Comparison of ENCODE assay signal across 8 cellular contexts in genomic region chr15:40807028-40807887, GRCh38. TPM values are rescaled to one million over a fixed set of nuclear protein-coding genes. Genes with fewer than 3 reads are reported as not detected.
DNase-seq lines count a peak whose midpoint lies in the region; ATAC-seq and TF ChIP-seq lines count a peak whose summit lies in the region.

Gene DNAJC17 (minus strand): TSS chr15:40807473. CDS start chr15:40807446, 27 bp downstream.
Gene ZFYVE19 (plus strand): TSS chr15:40807089. CDS start chr15:40807590, 501 bp downstream.

- no peaks in the 10 kb centered on the region for H3K9me3 ChIP-seq in Peyer's patch
- no peaks in the 10 kb centered on the region for H3K9me3 ChIP-seq in muscle layer of duodenum (ENCODE audit: control insufficient read depth in 1 of 2, low read length in 2 of 2)

- H3K79me2 ChIP-seq in KMS-11 (ENCODE audit: insufficient read depth, low read depth): no peaks in the 10 kb centered on the region

- peak; percentile 82 for DNase-seq in DMS79 treated with DMSO at 0.1 percent for 48 hours (lab: John Stamatoyannopoulos, UW)
- peak; percentile 96 to 98 (median 96) for DNase-seq in Peyer's patch
- DNase-seq in activated T-cell treated with anti-CD3 and anti-CD28 coated beads, Interleukin-2, amount 50 U/mL, for 48 hours: peak; percentile 96
- peak; percentile 90 to 93 for DNase-seq in stimulated activated CD8-positive, alpha-beta memory T cell treated with anti-CD3 and anti-CD28 coated beads, Interleukin-7, amount 100 ng/mL, for 4 hours (ENCODE audit: low read depth in 2 of 2)

- H3K4me3 ChIP-seq in KMS-11 (IDR thresholded peaks at IDR 0.05; ENCODE audit: insufficient read depth, low read depth, low read length) (peak within 1 kb of the TSS; percentile 42), Peyer's patch (peak within 1 kb of the TSS; percentile 70 to 94 (median 90)), muscle layer of duodenum (ENCODE audit: low read depth in 1 of 2, low read length in 2 of 2) (peak within 1 kb of the TSS; percentile 84 to 93)

- peak within 1 kb of the TSS; percentile 99 for H2AFZ ChIP-seq in KMS-11 (ENCODE audit: low read depth)

- H3K4me2 ChIP-seq in KMS-11: peak within 1 kb of the TSS; percentile 69

- peak; percentile 49 to 63 for TF ChIP-seq POLR2A in Peyer's patch (IDR thresholded peaks at IDR 0.05)

- H3K9ac ChIP-seq in KMS-11: peak within 1 kb of the TSS; percentile 93

- peak; percentile 94 for ATAC-seq in GM21737 (IDR thresholded peaks at IDR 0.05; ENCODE audit: unreplicated experiment)
- peak; percentile 97 for ATAC-seq in esophagus mucosa

- H4K20me1 ChIP-seq in KMS-11 (ENCODE audit: insufficient read depth): no peaks in the 10 kb centered on the region

- H3K27me3 ChIP-seq in KMS-11 (ENCODE audit: insufficient read depth, low read depth) (no peaks in the 10 kb centered on the region), Peyer's patch (no peaks in the 10 kb centered on the region), muscle layer of duodenum (ENCODE audit: low read depth, low read length) (no peaks in the 10 kb centered on the region)

- H3K27ac ChIP-seq in KMS-11: peak within 1 kb of the TSS; percentile 90
- peak within 1 kb of the TSS; percentile 91 to 97 (median 96) for H3K27ac ChIP-seq in Peyer's patch
- peak within 1 kb of the TSS; percentile 95 for H3K27ac ChIP-seq in muscle layer of duodenum (ENCODE audit: low read length)

- H3K4me1 ChIP-seq in KMS-11 (ENCODE audit: low read depth, poor library complexity, severe bottlenecking) (peaks cover 11% of the 10 kb centered on the region), Peyer's patch (peaks cover 0 to 46% (median 11%) of the 10 kb centered on the region in 4 donors), muscle layer of duodenum (ENCODE audit: control insufficient read depth in 1 of 2, insufficient read depth in 2 of 2, low read length in 2 of 2) (peaks cover 0 to 19% of the 10 kb centered on the region in 2 donors)

- H3K36me3 ChIP-seq in KMS-11 (ENCODE audit: insufficient read depth): no peaks in the 10 kb centered on the region
- H3K36me3 ChIP-seq in Peyer's patch: peaks cover 0 to 15% (median 0%) of the 10 kb centered on the region in 3 donors
- peaks cover 14 to 15% of the 10 kb centered on the region in 2 donors for H3K36me3 ChIP-seq in muscle layer of duodenum (ENCODE audit: control insufficient read depth in 1 of 2, insufficient read depth in 2 of 2, low read length in 2 of 2)

- TF ChIP-seq CTCF in KMS-11 (conservative IDR thresholded peaks at IDR 0.05; ENCODE audit: low read depth, low read length): no peak
- peak in 4 of 6 experiments; percentile 11 to 44 (median 35) for TF ChIP-seq CTCF in Peyer's patch (IDR thresholded peaks at IDR 0.05)

RNA-seq across cellular contexts. Expression of gene DNAJC17, which starts in this region (rescaled TPM):
- total RNA-seq in Peyer's patch (10 to 100 TPM; 26.9 to 37.1 (median 32.9) TPM), esophagus mucosa (20.8 TPM)

RNA-seq across cellular contexts. Expression of gene ZFYVE19, which starts in this region (rescaled TPM):
- total RNA-seq in Peyer's patch (100 to 1,000 TPM in 1 of 4 donors, 10 to 100 TPM in 3; 56.9 to 110 (median 79.9) TPM), esophagus mucosa (18.4 TPM)

Comparison
In these comparisons a context has a peak if more than half of its experiments do, and no peak if none do; other contexts are left out.
1. Peak in every context shown above with its lines: DNase-seq, ATAC-seq, H3K4me3 ChIP-seq and H3K27ac ChIP-seq.